Comparison of ENCODE assay signal across 8 cellular contexts in the genomic region with DNA sequence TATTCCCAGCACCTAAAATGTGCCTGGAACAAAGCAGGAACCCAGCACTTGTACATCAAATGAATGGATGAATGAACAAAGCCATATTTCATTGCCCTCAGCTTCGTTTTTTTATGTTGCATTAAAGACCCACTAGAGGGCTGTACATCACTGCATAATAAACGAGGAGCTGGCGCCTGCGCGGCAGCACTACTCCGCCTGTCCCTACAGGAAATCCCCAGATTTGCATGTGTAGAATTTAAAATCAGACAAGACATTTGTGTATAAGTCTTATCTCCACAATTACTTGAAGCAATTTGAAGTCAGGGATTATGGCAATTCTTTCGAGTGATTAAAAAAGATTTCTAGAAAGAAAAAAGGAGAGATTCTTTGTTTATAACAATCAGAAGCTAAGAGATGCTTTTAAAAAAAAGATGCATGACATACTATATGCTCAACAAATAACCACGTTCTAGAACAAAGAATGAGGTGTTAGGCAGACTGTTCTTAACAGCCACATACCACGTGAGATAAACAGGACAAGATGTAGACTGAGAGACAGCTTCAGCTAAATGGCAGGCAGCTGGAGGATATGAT. TPM values are rescaled to one million over a fixed set of nuclear protein-coding genes. Genes with fewer than 3 reads are reported as not detected.
A peak's percentile ranks its signal among the peaks of the same experiment; 100 is the strongest.
DNase-seq lines count a peak whose midpoint lies in the region; ATAC-seq and TF ChIP-seq lines count a peak whose summit lies in the region.

No MANE protein-coding gene starts in this region.

- H3K4me1 ChIP-seq in Panc1 (ENCODE audit: control insufficient read depth, insufficient read depth, low read length) (peaks cover 6% of the 10 kb centered on the region; the same call in 1 of the 2 replicates), esophagus muscularis mucosa (peaks cover 2 to 8% (median 3%) of the 10 kb centered on the region in 4 donors)

- no TSS peak for BruUV-seq in Panc1 (replicated peaks; lab: Mats Ljungman, UMichigan)

- peak; percentile 90 for ATAC-seq in Panc1
- ATAC-seq in stimulated activated naive CD8-positive, alpha-beta T cell treated with anti-CD3 and anti-CD28 coated beads, Interleukin-15, amount 100 ng/mL, for 72 hours = peak; percentile 91

- no peaks in the 10 kb centered on the region for H3K27me3 ChIP-seq in Panc1 (ENCODE audit: control insufficient read depth, insufficient read depth, low read length)
- peaks cover 0 to 4% (median 0%) of the 10 kb centered on the region in 4 donors for H3K27me3 ChIP-seq in esophagus muscularis mucosa

- H3K27me3 Mint-ChIP-seq in neural crest cell (ENCODE audit: low read depth) = no peaks in the 10 kb centered on the region
- no peaks in the 10 kb centered on the region for H3K27me3 Mint-ChIP-seq in stimulated activated naive CD8-positive, alpha-beta T cell treated with anti-CD3 and anti-CD28 coated beads, Interleukin-15, amount 100 ng/mL, for 72 hours

- no peaks in the 10 kb centered on the region for H3K36me3 Mint-ChIP-seq in neural crest cell (ENCODE audit: low read depth)

- no peak for TF ChIP-seq POLR2A in esophagus muscularis mucosa (IDR thresholded peaks at IDR 0.05; ENCODE audit: low read depth)

- intact Hi-C loops in Panc1 (cut with micrococcal nuclease; ENCODE audit: unreplicated experiment) = loop anchor here (5.0 to 10.0 kb wide), 4 partner anchors 146 to 774 kb away; a partner anchor contains a TSS
- intact Hi-C loops in esophagus muscularis mucosa (cut with DNase I) = loop anchor here (5.0 to 10.0 kb wide), 2 partner anchors 151 to 354 kb away; a partner anchor contains a TSS

- peaks cover 9% of the 10 kb centered on the region for H3K4me1 Mint-ChIP-seq in neural crest cell
- peaks cover 13% of the 10 kb centered on the region for H3K4me1 Mint-ChIP-seq in stimulated activated naive CD8-positive, alpha-beta T cell treated with anti-CD3 and anti-CD28 coated beads, Interleukin-15, amount 100 ng/mL, for 72 hours

- TF ChIP-seq CTCF in Panc1 (IDR thresholded peaks at IDR 0.05) = peak; percentile 86
- peak; percentile 64 to 75 (median 71) for TF ChIP-seq CTCF in esophagus muscularis mucosa (IDR thresholded peaks at IDR 0.05)
- TF ChIP-seq CTCF in neural crest cell (conservative IDR thresholded peaks at IDR 0.05) = peak; percentile 83

- DNase-seq in ELF-1 (ENCODE audit: low read depth, low spot score) (peak; percentile 66), H4 (ENCODE audit: low spot score) (peak; percentile 82), LHCN-M2 (ENCODE audit: low read depth) (peak; percentile 81), Panc1 (ENCODE audit: low read depth, low spot score) (peak; percentile 78), activated T-cell treated with anti-CD3 and anti-CD28 coated beads for 48 hours (ENCODE audit: low read depth) (peak; percentile 62), esophagus muscularis mucosa (ENCODE audit: extremely low spot score) (no peak), neural crest cell (ENCODE audit: low read depth, low spot score) (peak; percentile 47)
- DNase-seq in stimulated activated naive CD8-positive, alpha-beta T cell treated with anti-CD3 and anti-CD28 coated beads, Interleukin-15, amount 100 ng/mL, for 72 hours = peak; percentile 59 to 74

- H3K9me3 ChIP-seq in Panc1 (ENCODE audit: control insufficient read depth, insufficient read depth, low read depth, low read length) (no peaks in the 10 kb centered on the region), esophagus muscularis mucosa (no peaks in the 10 kb centered on the region)

- in situ Hi-C loops in Panc1 (cut with HindIII; ENCODE audit: low pct_unique_long_range_greater_than_20kb, low sequenced_read_pairs) = no loop called here

- peak overlapping the region; percentile 70 for H3K27ac ChIP-seq in Panc1 (ENCODE audit: low read length)
- H3K27ac ChIP-seq in esophagus muscularis mucosa (replicated peaks in 1 of 4) = no peak overlapping the region

- H3K36me3 ChIP-seq in Panc1 (ENCODE audit: control insufficient read depth, insufficient read depth, low read length) = no peaks in the 10 kb centered on the region
- H3K36me3 ChIP-seq in esophagus muscularis mucosa = no peaks in the 10 kb centered on the region

- H3K4me3 ChIP-seq in Panc1 (ENCODE audit: low read depth in 2 of 2, low read length in 2 of 2) = no peak overlapping the region
- no peak overlapping the region for H3K4me3 ChIP-seq in esophagus muscularis mucosa

- POLR2A ChIA-PET in Panc1 (lab: Charles Lee) = interaction anchor here (0.5 to 1.1 kb wide), 3 partner anchors 187 to 355 kb away, joined by 3 to 4 read pairs (median 3); a partner anchor contains a TSS

- TF ChIP-seq EP300 in esophagus muscularis mucosa (IDR thresholded peaks at IDR 0.05) = no peak

- H3K9me3 Mint-ChIP-seq in neural crest cell = no peaks in the 10 kb centered on the region
- no peaks in the 10 kb centered on the region for H3K9me3 Mint-ChIP-seq in stimulated activated naive CD8-positive, alpha-beta T cell treated with anti-CD3 and anti-CD28 coated beads, Interleukin-15, amount 100 ng/mL, for 72 hours

- H3K4me3 Mint-ChIP-seq in neural crest cell = peak overlapping the region; percentile 44
- H3K4me3 Mint-ChIP-seq in stimulated activated naive CD8-positive, alpha-beta T cell treated with anti-CD3 and anti-CD28 coated beads, Interleukin-15, amount 100 ng/mL, for 72 hours = peak overlapping the region in 1 of 2 donors; percentile 38

- H3K27ac Mint-ChIP-seq in neural crest cell (ENCODE audit: unreplicated experiment) = peak overlapping the region; percentile 86
- H3K27ac Mint-ChIP-seq in stimulated activated naive CD8-positive, alpha-beta T cell treated with anti-CD3 and anti-CD28 coated beads, Interleukin-15, amount 100 ng/mL, for 72 hours = peak overlapping the region; percentile 12 to 72

- CTCF ChIA-PET in Panc1 (lab: Charles Lee) = interaction anchor here (0.5 to 1.5 kb wide), 19 partner anchors 22 to 777 kb away, joined by 3 to 10 read pairs (median 3); a partner anchor contains a TSS

- 2% methylated on average over 9 of the region's 9 CpGs for WGBS in esophagus muscularis mucosa

RNA-seq across cellular contexts. Expression of a gene that starts 5.4 kb away (rescaled TPM):
- 37.0 and 53.1 TPM in 2 replicates for total RNA-seq in H4 (2014; rRNA removed; shearing (Covaris generic))
- total RNA-seq in LHCN-M2 (2014; rRNA removed) = 54.4 and 54.9 TPM in 2 replicates
- 10.7 TPM for polyA plus RNA-seq in LHCN-M2 (2012)
- 34.4 TPM for total RNA-seq in Panc1 (2021; ENCODE audit: unreplicated experiment)
- polyA plus RNA-seq in Panc1 (2012; ENCODE audit: insufficient read length) = 11.0 TPM
- total RNA-seq in esophagus muscularis mucosa = not detected
- total RNA-seq in neural crest cell = 27.1 and 31.0 TPM in 2 replicates

Comparison
In these comparisons a context has a peak if more than half of its experiments do, and no peak if none do; other contexts are left out.
1. RNA of a gene that starts 5.4 kb away (total RNA-seq): 54.4 to 54.9 TPM in LHCN-M2, 37.0 to 53.1 TPM in H4, 34.4 TPM in Panc1 (single experiment) and 27.1 to 31.0 TPM in neural crest cell; not detected in esophagus muscularis mucosa; every median in the first group is over 10 times any median in the second.
2. Peak in every context shown above with its lines, with median percentiles within 50 percentile points of each other: CTCF ChIP-seq.